In genomic region chr10:62113680-62114079, GRCh38 we compare ENCODE assay signal across 1 cellular context.
TF ChIP-seq lines count a peak whose summit lies in the region.

No MANE protein-coding gene starts in this region.

TF ChIP-seq in HepG2, 621 proteins besides CTCF, POLR2A, EP300 and RAD21 (continued from another document):
- no peak for TF ChIP-seq ATF4 (CRISPR knock-in tag; IDR thresholded peaks at IDR 0.05)
- TF ChIP-seq RELA (CRISPR knock-in tag; IDR thresholded peaks at IDR 0.05): no peak
- no peak for TF ChIP-seq FOXO4 (CRISPR knock-in tag; conservative IDR thresholded peaks at IDR 0.05)
- TF ChIP-seq GTF2F1 (IDR thresholded peaks at IDR 0.05; ENCODE audit: low read length): no peak
- TF ChIP-seq NFYB (CRISPR knock-in tag; IDR thresholded peaks at IDR 0.05): no peak
- TF ChIP-seq SETDB1 (CRISPR knock-in tag; IDR thresholded peaks at IDR 0.05; ENCODE audit: borderline replicate concordance): no peak
- no peak for TF ChIP-seq TBX2 (CRISPR knock-in tag; IDR thresholded peaks at IDR 0.05; ENCODE audit: borderline replicate concordance)
- TF ChIP-seq MTA3 (CRISPR knock-in tag; IDR thresholded peaks at IDR 0.05): no peak
- TF ChIP-seq SNAI1 (CRISPR knock-in tag; IDR thresholded peaks at IDR 0.05; ENCODE audit: borderline replicate concordance): no peak
- no peak for TF ChIP-seq ZNF678 (CRISPR knock-in tag; IDR thresholded peaks at IDR 0.05)
- no peak for TF ChIP-seq NAIF1 (CRISPR knock-in tag; IDR thresholded peaks at IDR 0.05; ENCODE audit: borderline replicate concordance)
- TF ChIP-seq ZBTB3 (CRISPR knock-in tag; IDR thresholded peaks at IDR 0.05; ENCODE audit: borderline replicate concordance, low read depth): no peak
- TF ChIP-seq HMGA1 (CRISPR knock-in tag; conservative IDR thresholded peaks at IDR 0.05): no peak
TF ChIP-seq in HepG2: peak in this region for 0.
